In the genomic region with DNA sequence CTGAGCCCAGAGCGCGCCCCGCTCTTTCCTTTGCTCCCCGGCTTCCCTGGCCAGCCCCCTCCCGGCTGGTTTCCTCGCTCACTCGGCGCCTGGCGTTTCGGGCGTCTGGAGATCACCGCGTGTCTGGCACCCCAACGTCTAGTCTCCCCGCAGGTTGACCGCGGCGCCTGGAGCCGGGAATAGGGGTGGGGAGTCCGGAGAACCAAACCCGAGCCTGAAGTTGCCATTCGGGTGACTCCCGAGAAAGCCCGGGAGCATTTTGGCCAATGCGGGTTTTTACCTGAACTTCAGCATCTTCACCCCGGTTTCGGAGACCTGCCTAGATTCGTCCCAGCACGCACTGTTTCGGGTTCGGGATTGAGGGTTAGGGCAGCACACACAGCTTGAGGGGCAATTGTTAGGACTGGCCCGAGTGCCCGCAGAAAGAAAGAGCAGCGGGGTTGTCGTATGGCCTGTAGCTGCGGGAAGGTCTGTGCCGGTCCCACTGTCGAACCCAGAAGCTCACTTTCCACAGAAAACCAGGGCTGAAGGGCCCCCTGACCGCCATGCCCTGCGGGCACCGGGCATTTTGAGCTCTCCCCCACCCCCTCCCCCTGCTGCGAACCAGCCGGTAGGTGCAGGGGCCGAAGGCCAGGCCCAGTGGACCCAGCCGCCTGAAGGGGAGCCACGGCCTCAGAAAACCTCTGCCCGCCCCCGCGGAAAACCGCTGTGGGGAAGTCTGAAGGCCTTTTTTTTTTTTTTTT, we compare ENCODE assay signal across 8 cellular contexts.
DNase-seq lines count a peak whose midpoint lies in the region; ATAC-seq and TF ChIP-seq lines count a peak whose summit lies in the region.

No MANE protein-coding gene starts in this region.

- H3K36me3 ChIP-seq in neuron (ENCODE audit: insufficient read depth, low read length), result peaks cover 40% of the 10 kb centered on the region

- peak; percentile 81 for DNase-seq in CD1c-positive myeloid dendritic cell (ENCODE audit: extremely low spot score)
- DNase-seq in T-helper 2 cell, result peak in 3 of 5 experiments; percentile 22 to 57 (median 38)
- no peak for DNase-seq in coronary artery (ENCODE audit: low spot score)
- no peak for DNase-seq in NCI-H1048 (lab: John Stamatoyannopoulos, UW)
- DNase-seq in NCI-H446 (lab: John Stamatoyannopoulos, UW), result no peak

- H3K27me3 ChIP-seq in neuron (ENCODE audit: insufficient read depth, low read length), result no peaks in the 10 kb centered on the region

- no peak overlapping the region for H2AFZ ChIP-seq in neuron (ENCODE audit: low read depth, low read length)

- H3K4me1 ChIP-seq in neuron (ENCODE audit: insufficient read depth, low read length), result peaks cover 48% of the 10 kb centered on the region

- peak overlapping the region; percentile 77 to 95 for H3K27ac ChIP-seq in coronary artery

- no peaks in the 10 kb centered on the region for H3K9me3 ChIP-seq in neuron (ENCODE audit: low read length)

- TF ChIP-seq CTCF in coronary artery (IDR thresholded peaks at IDR 0.05), result no peak

- H3K4me3 ChIP-seq in coronary artery, result peak overlapping the region; percentile 90
- H3K4me3 ChIP-seq in neuron (ENCODE audit: low read length), result peak overlapping the region; percentile 99

- ATAC-seq in GM21390 (IDR thresholded peaks at IDR 0.05; ENCODE audit: unreplicated experiment) (no peak), HG02885 (IDR thresholded peaks at IDR 0.05; ENCODE audit: poor library complexity, unreplicated experiment) (no peak)

Comparison
In these comparisons a context has a peak if more than half of its experiments do, and no peak if none do; other contexts are left out.
1. DNase-seq: peak in CD1c-positive myeloid dendritic cell (single experiment) and T-helper 2 cell (3 of 5); none in coronary artery (single experiment), NCI-H1048 (single experiment) and NCI-H446 (0 of 2).